8 cellular contexts compared by ENCODE assay signal in the genomic region with DNA sequence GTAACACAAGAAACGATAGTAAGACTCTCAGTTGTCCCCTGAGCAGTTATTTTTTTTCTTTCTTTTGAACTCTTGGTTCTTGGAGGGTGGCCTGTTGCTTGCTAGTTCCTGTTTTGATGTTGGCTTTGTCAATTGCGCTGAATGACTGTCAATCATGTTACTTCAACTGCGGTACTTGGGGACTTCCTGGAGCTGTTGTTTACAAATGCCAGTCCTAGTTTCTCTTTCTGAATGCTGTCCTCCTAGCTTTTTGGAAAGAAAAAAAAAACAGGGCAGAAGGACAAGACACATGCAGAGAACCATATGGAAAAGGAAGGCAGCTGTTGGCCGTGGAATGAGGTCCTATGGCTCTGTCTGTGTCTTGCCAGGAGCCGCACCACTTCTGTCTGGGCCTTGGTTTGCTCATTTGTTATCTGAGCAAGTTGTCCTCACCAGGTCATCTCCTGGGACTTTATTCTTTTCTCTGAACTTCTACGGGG. TPM values are rescaled to one million over a fixed set of nuclear protein-coding genes. Genes with fewer than 3 reads are reported as not detected.
A peak's percentile ranks its signal among the peaks of the same experiment; 100 is the strongest.
DNase-seq lines count a peak whose midpoint lies in the region; ATAC-seq, FAIRE-seq and TF ChIP-seq lines count a peak whose summit lies in the region.

No MANE protein-coding gene starts in this region.

- 43% methylated on average over 6 of the region's 6 CpGs for WGBS in liver
- 14 to 23% methylated on average over 6 of the region's 6 CpGs for WGBS in upper lobe of left lung, 2 donors

- H3K9me3 ChIP-seq in liver (ENCODE audit: control insufficient read depth in 4 of 4, low read length in 3 of 4) (no peaks in the 10 kb centered on the region), upper lobe of left lung (no peaks in the 10 kb centered on the region)

- H3K4me1 Mint-ChIP-seq in activated naive CD8-positive, alpha-beta T cell treated with anti-CD3 and anti-CD28 coated beads for 36 hours, result peaks cover 94% of the 10 kb centered on the region

- peaks cover 0 to 21% (median 6%) of the 10 kb centered on the region in 4 donors for H3K4me1 ChIP-seq in liver (ENCODE audit: control insufficient read depth in 4 of 4, insufficient read depth in 4 of 4, low read length in 3 of 4)
- peaks cover 46 to 64% (median 58%) of the 10 kb centered on the region in 4 donors for H3K4me1 ChIP-seq in upper lobe of left lung

- TF ChIP-seq EP300 in upper lobe of left lung (IDR thresholded peaks at IDR 0.05), result peak in 1 of 4 donors; percentile 39

- peak in 1 of 2 donors; percentile 6 for TF ChIP-seq RAD21 in liver (IDR thresholded peaks at IDR 0.05)

- TF ChIP-seq POLR2A in NB4 (IDR thresholded peaks at IDR 0.05; ENCODE audit: extremely low read depth, insufficient read length) (no peak), upper lobe of left lung (IDR thresholded peaks at IDR 0.05) (peak in 1 of 4 donors; percentile 14)

- H3K27ac Mint-ChIP-seq in activated naive CD8-positive, alpha-beta T cell treated with anti-CD3 and anti-CD28 coated beads for 36 hours, result peak overlapping the region; percentile 95

- no peaks in the 10 kb centered on the region for H3K36me3 ChIP-seq in liver (ENCODE audit: control insufficient read depth in 4 of 4, insufficient read depth in 3 of 4, low read depth in 1 of 4, low read length in 3 of 4)
- H3K36me3 ChIP-seq in upper lobe of left lung, result no peaks in the 10 kb centered on the region

- H3K4me3 ChIP-seq in NB4 (ENCODE audit: low read depth, low read length) (peak overlapping the region; percentile 35), liver (ENCODE audit: low read depth in 1 of 3, low read length in 3 of 3) (no peak overlapping the region), upper lobe of left lung (peak overlapping the region in 1 of 4 donors; percentile 7)

- H3K4me3 Mint-ChIP-seq in activated naive CD8-positive, alpha-beta T cell treated with anti-CD3 and anti-CD28 coated beads for 36 hours, result peak overlapping the region; percentile 68

- peak overlapping the region in 1 of 2 donors; percentile 92 for H3K9ac ChIP-seq in liver (ENCODE audit: low read depth in 1 of 2, low read length in 2 of 2)

- no peaks in the 10 kb centered on the region for H3K27me3 Mint-ChIP-seq in activated naive CD8-positive, alpha-beta T cell treated with anti-CD3 and anti-CD28 coated beads for 36 hours

- ATAC-seq in GM18511 (IDR thresholded peaks at IDR 0.05; ENCODE audit: unreplicated experiment) (peak; percentile 55), HG02571 (IDR thresholded peaks at IDR 0.05; ENCODE audit: unreplicated experiment) (peak; percentile 54), upper lobe of left lung (ENCODE audit: low FRiP score in 2 of 2) (peak; percentile 63 to 68)

- peak; percentile 92 for DNase-seq in NB4 (ENCODE audit: low read depth)
- DNase-seq in activated naive CD8-positive, alpha-beta T cell treated with anti-CD3 and anti-CD28 coated beads for 36 hours, result no peak
- peak in 1 of 2 donors; percentile 71 for DNase-seq in upper lobe of left lung
- DNase-seq in HTR-8/SVneo (ENCODE audit: insufficient read length, low spot score), result no peak
- no peak for DNase-seq in ecto neural progenitor cell (ENCODE audit: low spot score)

- H3K27ac ChIP-seq in liver (ENCODE audit: low read depth in 1 of 2, low read length in 2 of 2), result peak overlapping the region; percentile 75 to 83
- H3K27ac ChIP-seq in upper lobe of left lung, result peak overlapping the region; percentile 82 to 91 (median 90)

- TF ChIP-seq CTCF in NB4 (IDR thresholded peaks at IDR 0.05; ENCODE audit: low read depth, low read length) (no peak), liver (IDR thresholded peaks at IDR 0.05; ENCODE audit: low read depth, low read length, missing input control) (no peak), upper lobe of left lung (IDR thresholded peaks at IDR 0.05) (no peak)

- H3K36me3 Mint-ChIP-seq in activated naive CD8-positive, alpha-beta T cell treated with anti-CD3 and anti-CD28 coated beads for 36 hours, result peaks cover 10% of the 10 kb centered on the region

- no peak for FAIRE-seq in HTR-8/SVneo (lab: Jason Lieb, UNC)

- peaks cover 2% of the 10 kb centered on the region for H3K9me3 Mint-ChIP-seq in activated naive CD8-positive, alpha-beta T cell treated with anti-CD3 and anti-CD28 coated beads for 36 hours

- H3K27me3 ChIP-seq in liver (ENCODE audit: control insufficient read depth in 4 of 4, insufficient read depth in 4 of 4, low read length in 3 of 4) (no peaks in the 10 kb centered on the region), upper lobe of left lung (no peaks in the 10 kb centered on the region)

TF ChIP-seq in liver, 16 proteins besides CTCF, POLR2A, EP300 and RAD21:
- no peak for TF ChIP-seq RXRA (IDR thresholded peaks at IDR 0.05)
- TF ChIP-seq JUND (IDR thresholded peaks at IDR 0.05), result no peak
- TF ChIP-seq FOXA1 (IDR thresholded peaks at IDR 0.05), result no peak
- TF ChIP-seq EGR1 (IDR thresholded peaks at IDR 0.05; ENCODE audit: low read depth in 2 of 2), result no peak
- TF ChIP-seq, protein P1, sequence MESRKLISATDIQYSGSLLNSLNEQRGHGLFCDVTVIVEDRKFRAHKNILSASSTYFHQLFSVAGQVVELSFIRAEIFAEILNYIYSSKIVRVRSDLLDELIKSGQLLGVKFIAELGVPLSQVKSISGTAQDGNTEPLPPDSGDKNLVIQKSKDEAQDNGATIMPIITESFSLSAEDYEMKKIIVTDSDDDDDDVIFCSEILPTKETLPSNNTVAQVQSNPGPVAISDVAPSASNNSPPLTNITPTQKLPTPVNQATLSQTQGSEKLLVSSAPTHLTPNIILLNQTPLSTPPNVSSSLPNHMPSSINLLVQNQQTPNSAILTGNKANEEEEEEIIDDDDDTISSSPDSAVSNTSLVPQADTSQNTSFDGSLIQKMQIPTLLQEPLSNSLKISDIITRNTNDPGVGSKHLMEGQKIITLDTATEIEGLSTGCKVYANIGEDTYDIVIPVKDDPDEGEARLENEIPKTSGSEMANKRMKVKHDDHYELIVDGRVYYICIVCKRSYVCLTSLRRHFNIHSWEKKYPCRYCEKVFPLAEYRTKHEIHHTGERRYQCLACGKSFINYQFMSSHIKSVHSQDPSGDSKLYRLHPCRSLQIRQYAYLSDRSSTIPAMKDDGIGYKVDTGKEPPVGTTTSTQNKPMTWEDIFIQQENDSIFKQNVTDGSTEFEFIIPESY (IDR thresholded peaks at IDR 0.05), result peak; percentile 16
- TF ChIP-seq TAF1 (conservative IDR thresholded peaks at IDR 0.05), result no peak
- TF ChIP-seq SP1 (IDR thresholded peaks at IDR 0.05), result peak; percentile 68
- peak; percentile 16 for TF ChIP-seq YY1 (IDR thresholded peaks at IDR 0.05)
- TF ChIP-seq, protein P2, sequence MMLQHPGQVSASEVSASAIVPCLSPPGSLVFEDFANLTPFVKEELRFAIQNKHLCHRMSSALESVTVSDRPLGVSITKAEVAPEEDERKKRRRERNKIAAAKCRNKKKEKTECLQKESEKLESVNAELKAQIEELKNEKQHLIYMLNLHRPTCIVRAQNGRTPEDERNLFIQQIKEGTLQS (IDR thresholded peaks at IDR 0.05), result no peak
- no peak for TF ChIP-seq FOXA2 (IDR thresholded peaks at IDR 0.05)
- TF ChIP-seq, protein P3, sequence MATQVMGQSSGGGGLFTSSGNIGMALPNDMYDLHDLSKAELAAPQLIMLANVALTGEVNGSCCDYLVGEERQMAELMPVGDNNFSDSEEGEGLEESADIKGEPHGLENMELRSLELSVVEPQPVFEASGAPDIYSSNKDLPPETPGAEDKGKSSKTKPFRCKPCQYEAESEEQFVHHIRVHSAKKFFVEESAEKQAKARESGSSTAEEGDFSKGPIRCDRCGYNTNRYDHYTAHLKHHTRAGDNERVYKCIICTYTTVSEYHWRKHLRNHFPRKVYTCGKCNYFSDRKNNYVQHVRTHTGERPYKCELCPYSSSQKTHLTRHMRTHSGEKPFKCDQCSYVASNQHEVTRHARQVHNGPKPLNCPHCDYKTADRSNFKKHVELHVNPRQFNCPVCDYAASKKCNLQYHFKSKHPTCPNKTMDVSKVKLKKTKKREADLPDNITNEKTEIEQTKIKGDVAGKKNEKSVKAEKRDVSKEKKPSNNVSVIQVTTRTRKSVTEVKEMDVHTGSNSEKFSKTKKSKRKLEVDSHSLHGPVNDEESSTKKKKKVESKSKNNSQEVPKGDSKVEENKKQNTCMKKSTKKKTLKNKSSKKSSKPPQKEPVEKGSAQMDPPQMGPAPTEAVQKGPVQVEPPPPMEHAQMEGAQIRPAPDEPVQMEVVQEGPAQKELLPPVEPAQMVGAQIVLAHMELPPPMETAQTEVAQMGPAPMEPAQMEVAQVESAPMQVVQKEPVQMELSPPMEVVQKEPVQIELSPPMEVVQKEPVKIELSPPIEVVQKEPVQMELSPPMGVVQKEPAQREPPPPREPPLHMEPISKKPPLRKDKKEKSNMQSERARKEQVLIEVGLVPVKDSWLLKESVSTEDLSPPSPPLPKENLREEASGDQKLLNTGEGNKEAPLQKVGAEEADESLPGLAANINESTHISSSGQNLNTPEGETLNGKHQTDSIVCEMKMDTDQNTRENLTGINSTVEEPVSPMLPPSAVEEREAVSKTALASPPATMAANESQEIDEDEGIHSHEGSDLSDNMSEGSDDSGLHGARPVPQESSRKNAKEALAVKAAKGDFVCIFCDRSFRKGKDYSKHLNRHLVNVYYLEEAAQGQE (IDR thresholded peaks at IDR 0.05), result no peak

RNA-seq across cellular contexts. Expression of a gene that starts 7.0 kb away (rescaled TPM):
- total RNA-seq in activated naive CD8-positive, alpha-beta T cell treated with anti-CD3 and anti-CD28 coated beads for 36 hours, result 100 to 1,000 TPM; 125 TPM
- total RNA-seq in liver (10 to 100 TPM; 25.9 to 94.4 TPM), upper lobe of left lung (100 to 1,000 TPM in 1 of 6 donors, 10 to 100 TPM in 5; 38.0 to 129 (median 57.1) TPM)
- polyA plus RNA-seq in liver, result 10 to 100 TPM; 14.7 to 24.3 TPM

RNA-seq across cellular contexts. Expression of a gene that starts 54.3 kb away (rescaled TPM):
- 10 to 100 TPM; 35.6 to 37.1 TPM for total RNA-seq in activated naive CD8-positive, alpha-beta T cell treated with anti-CD3 and anti-CD28 coated beads for 36 hours
- total RNA-seq in liver (10 to 100 TPM; 10.4 to 11.0 TPM), upper lobe of left lung (10 to 100 TPM in 5 of 6 donors, 1 to 10 TPM in 1; 3.4 to 27.4 (median 19.4) TPM)
- polyA plus RNA-seq in liver, result 10 to 100 TPM; 11.3 to 15.8 TPM

RNA-seq across cellular contexts. Expression of a gene that starts 54.7 kb away (rescaled TPM):
- total RNA-seq in activated naive CD8-positive, alpha-beta T cell treated with anti-CD3 and anti-CD28 coated beads for 36 hours, result 10 to 100 TPM; 45.1 to 46.1 TPM
- total RNA-seq in liver (10 to 100 TPM; 23.2 to 33.7 TPM), upper lobe of left lung (100 to 1,000 TPM in 1 of 6 donors, 10 to 100 TPM in 5; 24.2 to 117 (median 41.6) TPM)
- 10 to 100 TPM in 1 of 2 donors, 1 to 10 TPM in 1; 7.8 to 12.7 TPM for polyA plus RNA-seq in liver
